In genomic region chr7:151251328-151251925, GRCh38 we compare ENCODE assay signal across 8 cellular contexts. TPM values are rescaled to one million over a fixed set of nuclear protein-coding genes. Genes with fewer than 3 reads are reported as not detected.
DNase-seq lines count a peak whose midpoint lies in the region; ATAC-seq and TF ChIP-seq lines count a peak whose summit lies in the region.

No MANE protein-coding gene starts in this region.

- no peak for TF ChIP-seq CTCF in HFF-Myc (IDR thresholded peaks at IDR 0.05; ENCODE audit: low read depth, low read length, missing control alignments)
- TF ChIP-seq CTCF in activated B cell treated with CpG ODN at 0.5 μM for 24 hours (IDR thresholded peaks at IDR 0.05) = no peak
- TF ChIP-seq CTCF in foreskin fibroblast (IDR thresholded peaks at IDR 0.05; ENCODE audit: low read depth, low read length) = no peak

- intact Hi-C loops in activated B cell treated with CpG ODN at 0.5 μM for 24 hours (cut with micrococcal nuclease) = no loop called here

- peak overlapping the region; percentile 69 for H3K4me3 Mint-ChIP-seq in activated B cell treated with CpG ODN at 0.5 μM for 24 hours

- H3K9me3 Mint-ChIP-seq in activated B cell treated with CpG ODN at 0.5 μM for 24 hours = no peaks in the 10 kb centered on the region

- peak; percentile 19 for ATAC-seq in activated B cell treated with CpG ODN at 0.5 μM for 24 hours (ENCODE audit: low read depth)
- no peak for ATAC-seq in HG02885 (IDR thresholded peaks at IDR 0.05; ENCODE audit: poor library complexity, unreplicated experiment)

- H3K36me3 Mint-ChIP-seq in activated B cell treated with CpG ODN at 0.5 μM for 24 hours (ENCODE audit: low read depth) = no peaks in the 10 kb centered on the region

- no peak overlapping the region for H3K27ac Mint-ChIP-seq in activated B cell treated with CpG ODN at 0.5 μM for 24 hours

- H3K27me3 Mint-ChIP-seq in activated B cell treated with CpG ODN at 0.5 μM for 24 hours = peaks cover 56% of the 10 kb centered on the region

- peak overlapping the region; percentile 25 for H3K4me3 ChIP-seq in HFF-Myc (replicated peaks; ENCODE audit: low read depth, low read length)
- H3K4me3 ChIP-seq in foreskin fibroblast (ENCODE audit: low read depth in 1 of 2, low read length in 2 of 2) = peak overlapping the region; percentile 44 to 73

- DNase-seq in 8988T = peak; percentile 90
- no peak for DNase-seq in HFF-Myc (ENCODE audit: extremely low read depth, low read depth)
- peak; percentile 48 for DNase-seq in activated B cell treated with CpG ODN at 0.5 μM for 24 hours
- DNase-seq in foreskin fibroblast = peak; percentile 70 to 88
- DNase-seq in nucleus accumbens (lab: John Stamatoyannopoulos, UW) = peak in 43 of 56 donors; percentile 44 to 91 (median 72)
- no peak for DNase-seq in stimulated activated CD4-positive, alpha-beta T cell treated with anti-CD3 and anti-CD28 coated beads, Interleukin-4, amount 100 ng/mL, for 4 hours
- DNase-seq in GF-D8 (lab: John Stamatoyannopoulos, UW) = no peak

- CTCF ChIA-PET in activated B cell treated with CpG ODN at 0.5 μM for 24 hours (lab: Charles Lee) = no interaction called here

- peaks cover 39% of the 10 kb centered on the region for H3K4me1 Mint-ChIP-seq in activated B cell treated with CpG ODN at 0.5 μM for 24 hours

- POLR2A ChIA-PET in activated B cell treated with CpG ODN at 0.5 μM for 24 hours (lab: Charles Lee) = interaction anchor here (0.5 to 1.2 kb wide), 2 partner anchors 24 to 1628 kb away, joined by 3 read pairs; partner anchors contain the start of gene ABCF2

RNA-seq across cellular contexts. Expression of gene SMARCD3, which starts 2.9 kb away (rescaled TPM):
- total RNA-seq in activated B cell treated with CpG ODN at 0.5 μM for 24 hours = not detected in 2 replicates

RNA-seq across cellular contexts. Expression of gene CHPF2, which starts 19.1 kb away (rescaled TPM):
- total RNA-seq in activated B cell treated with CpG ODN at 0.5 μM for 24 hours = 32.4 and 41.2 TPM in 2 replicates

RNA-seq across cellular contexts. Expression of gene ABCF2, which starts 24.4 kb away (rescaled TPM):
- total RNA-seq in activated B cell treated with CpG ODN at 0.5 μM for 24 hours = 47.3 and 52.4 TPM in 2 replicates

RNA-seq across cellular contexts. Expression of gene H2BK1, which starts 41.1 kb away (rescaled TPM):
- 0.76 and 1.8 TPM in 2 replicates for total RNA-seq in activated B cell treated with CpG ODN at 0.5 μM for 24 hours

Comparison
In these comparisons a context has a peak if more than half of its experiments do, and no peak if none do; other contexts are left out.
1. DNase-seq: peak in 8988T (single experiment), activated B cell treated with CpG ODN at 0.5 μM for 24 hours (single experiment), foreskin fibroblast (2 of 2) and nucleus accumbens (43 of 56); none in HFF-Myc (single experiment), stimulated activated CD4-positive, alpha-beta T cell treated with anti-CD3 and anti-CD28 coated beads, Interleukin-4, amount 100 ng/mL, for 4 hours (0 of 2) and GF-D8 (single experiment).